ENCODE assay signal across 18 cellular contexts in genomic region chr10:60138026-60138425, GRCh38.
"Had no signal": no experiment of that assay in that cellular context is flagged by ENCODE, and none has a peak within 500 bp of the region (broad histone marks: within the 10 kb centered on the region; RNA-seq: fewer than 3 reads in every experiment).

No MANE protein-coding gene starts in this region.

- H3K4me3 ChIP-seq: adrenal gland had no signal

- FAIRE-seq: urothelium cell line had no signal

- DNase-seq: activated CD4-positive, alpha-beta T cell treated with anti-CD3 and anti-CD28 coated beads, Interleukin-2, amount 50 U/mL, for 1 hour; activated CD4-positive, CD25-positive, alpha-beta regulatory T cell; activated naive CD4-positive, alpha-beta T cell treated with anti-CD3 and anti-CD28 coated beads, Interleukin-2, amount 50 U/mL, for 16 hours; activated T-cell treated with anti-CD3 and anti-CD28 coated beads for 4 hours; adrenal gland; central memory CD4-positive, alpha-beta T cell; cortex of kidney; effector memory CD8-positive, alpha-beta T cell; erythroblast; left ventricle myocardium superior; posterior cingulate gyrus; stimulated activated CD4-positive, alpha-beta T cell treated with anti-CD3 and anti-CD28 coated beads, Interleukin-12 subunit alpha, Interleukin-12 subunit beta, amount 100 ng/mL, for 4 hours; stimulated activated CD4-positive, alpha-beta T cell treated with anti-CD3 and anti-CD28 coated beads, Interleukin-2, amount 100 ng/mL, for 48 hours; stimulated activated naive CD8-positive, alpha-beta T cell treated with anti-CD3 and anti-CD28 coated beads, Interleukin-15, amount 100 ng/mL, for 72 hours had no signal

- H3K36me3 ChIP-seq: adrenal gland, neutrophil had no signal

- H3K27ac ChIP-seq: adrenal gland, neutrophil had no signal

- H3K9me3 ChIP-seq: adrenal gland, neutrophil had no signal

- ATAC-seq: activated T-helper 17 cell treated with anti-CD3 and anti-CD28 coated beads, Interleukin-2, amount 50 U/mL, for 72 hours; effector memory CD8-positive, alpha-beta T cell; left ventricle myocardium superior; sciatic nerve; stimulated activated naive CD8-positive, alpha-beta T cell treated with anti-CD3 and anti-CD28 coated beads, Interleukin-15, amount 100 ng/mL, for 72 hours had no signal
